2 cellular contexts compared by ENCODE assay signal in the genomic region with DNA sequence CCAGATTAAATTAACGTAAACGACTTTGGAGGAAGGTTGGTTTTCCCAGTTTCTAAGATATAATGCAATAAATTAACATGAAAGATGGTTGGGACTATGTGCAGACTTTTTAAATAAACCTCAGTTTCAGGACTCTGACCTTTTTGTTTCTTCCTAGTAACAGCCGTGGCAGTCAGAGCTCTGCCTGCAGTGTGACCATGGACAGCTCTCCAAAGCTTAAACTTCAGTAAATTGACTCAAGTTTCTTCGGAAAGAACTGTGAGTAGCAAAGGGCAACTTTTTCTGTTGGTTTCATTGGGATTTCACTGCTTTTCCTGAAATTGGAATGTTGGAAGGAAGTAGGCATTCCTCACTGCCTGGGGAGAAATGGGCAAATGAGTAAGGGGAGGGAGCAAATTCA.
TF ChIP-seq lines count a peak whose summit lies in the region.

No MANE protein-coding gene starts in this region.

TF ChIP-seq in HepG2, 621 proteins besides CTCF, POLR2A, EP300 and RAD21:
- TF ChIP-seq ZFAT (CRISPR knock-in tag; conservative IDR thresholded peaks at IDR 0.05) (no peak), MIER2 (CRISPR knock-in tag; IDR thresholded peaks at IDR 0.05) (peak; percentile 90), REST (IDR thresholded peaks at IDR 0.05; ENCODE audit: borderline replicate concordance in 1 of 2, low read depth in 1 of 2, low read length in 2 of 2) (peak; percentile 22 to 91)
TF ChIP-seq in HepG2: peak in this region for 2.

TF ChIP-seq in Ishikawa, 13 proteins besides CTCF, POLR2A, EP300 and RAD21:
- TF ChIP-seq REST (IDR thresholded peaks at IDR 0.05; ENCODE audit: low read depth) (peak; percentile 59; the same call in 1 of the 2 replicates), MAX (IDR thresholded peaks at IDR 0.05) (no peak), CREB1 (IDR thresholded peaks at IDR 0.05; ENCODE audit: low read depth) (no peak), YY1 (IDR thresholded peaks at IDR 0.05; ENCODE audit: low read depth) (no peak)
